17 cellular contexts compared by ENCODE assay signal in genomic region chr13:78299832-78300623, GRCh38.
DNase-seq lines count a peak whose midpoint lies in the region; ATAC-seq, FAIRE-seq and TF ChIP-seq lines count a peak whose summit lies in the region.
"Had no signal": no experiment of that assay in that cellular context is flagged by ENCODE, and none has a peak within 500 bp of the region (broad histone marks: within the 10 kb centered on the region; RNA-seq: fewer than 3 reads in every experiment).

No MANE protein-coding gene starts in this region.

- no peaks in the 10 kb centered on the region for H3K9me3 Mint-ChIP-seq in CD8-positive, alpha-beta T cell
- H3K9me3 Mint-ChIP-seq: activated naive CD4-positive, alpha-beta T cell treated with anti-CD3 and anti-CD28 coated beads, Interleukin-2, amount 50 U/mL, for 24 hours; stimulated activated naive CD8-positive, alpha-beta T cell treated with anti-CD3 and anti-CD28 coated beads, Interleukin-15, Interleukin-2, amounts not matched to agents 100 ng/mL and 50 ng/mL, for 24 hours had no signal

- DNase-seq in GM18507 (ENCODE audit: extremely low spot score, insufficient read length, low read depth) (no peak), GM20000 (ENCODE audit: low spot score) (peak; percentile 3), NCI-H187 (lab: John Stamatoyannopoulos, UW) (no peak), BE2C (no peak), DMS153 treated with DMSO at 0.1 percent for 48 hours (lab: John Stamatoyannopoulos, UW; ENCODE audit: unreplicated experiment) (no peak)
- no peak for DNase-seq in CD8-positive, alpha-beta T cell
- DNase-seq: central memory CD4-positive, alpha-beta T cell; DND-41; glutamatergic neuron; left colon; naive B cell; stimulated activated CD4-positive, alpha-beta T cell treated with anti-CD3 and anti-CD28 coated beads, Interleukin-4, amount 100 ng/mL, for 24 hours had no signal

- no peak overlapping the region for H3K4me3 Mint-ChIP-seq in CD8-positive, alpha-beta T cell
- H3K4me3 Mint-ChIP-seq: activated naive CD4-positive, alpha-beta T cell treated with anti-CD3 and anti-CD28 coated beads, Interleukin-2, amount 50 U/mL, for 24 hours; naive B cell; stimulated activated naive CD8-positive, alpha-beta T cell treated with anti-CD3 and anti-CD28 coated beads, Interleukin-15, Interleukin-2, amounts not matched to agents 100 ng/mL and 50 ng/mL, for 24 hours had no signal

- no peak overlapping the region for H3K27ac ChIP-seq in CD8-positive, alpha-beta T cell (ENCODE audit: low read depth, low read length)

- CTCF ChIA-PET in CD8-positive, alpha-beta T cell (lab: Charles Lee), result no interaction called here

- no peak for TF ChIP-seq CTCF in GM20000 (IDR thresholded peaks at IDR 0.05; ENCODE audit: extremely low read depth, missing control alignments)
- TF ChIP-seq CTCF in BE2C (IDR thresholded peaks at IDR 0.05; ENCODE audit: low read depth, low read length), result no peak
- TF ChIP-seq CTCF in CD8-positive, alpha-beta T cell (IDR thresholded peaks at IDR 0.05), result no peak

- H3K27me3 ChIP-seq in BE2C, result no peaks in the 10 kb centered on the region; the same call in 1 of the 2 replicates
- no peaks in the 10 kb centered on the region for H3K27me3 ChIP-seq in CD8-positive, alpha-beta T cell (ENCODE audit: insufficient read depth, low read length)

- H3K27me3 Mint-ChIP-seq in CD8-positive, alpha-beta T cell (ENCODE audit: low read depth), result no peaks in the 10 kb centered on the region
- H3K27me3 Mint-ChIP-seq: activated naive CD4-positive, alpha-beta T cell treated with anti-CD3 and anti-CD28 coated beads, Interleukin-2, amount 50 U/mL, for 24 hours had no signal

- H3K4me3 ChIP-seq in BE2C (ENCODE audit: low read depth, low read length), result no peak overlapping the region
- no peak overlapping the region for H3K4me3 ChIP-seq in CD8-positive, alpha-beta T cell (ENCODE audit: low read depth, low read length)

- ATAC-seq in HG02870 (IDR thresholded peaks at IDR 0.05; ENCODE audit: unreplicated experiment) (peak; percentile 97), HG03442 (IDR thresholded peaks at IDR 0.05; ENCODE audit: unreplicated experiment) (peak; percentile 86)
- ATAC-seq in CD8-positive, alpha-beta T cell, result no peak
- ATAC-seq: left colon had no signal

- no peaks in the 10 kb centered on the region for H3K9me3 ChIP-seq in BE2C
- H3K9me3 ChIP-seq in CD8-positive, alpha-beta T cell (ENCODE audit: low read length), result no peaks in the 10 kb centered on the region

- H3K36me3 ChIP-seq in BE2C, result no peaks in the 10 kb centered on the region
- H3K36me3 ChIP-seq in CD8-positive, alpha-beta T cell (ENCODE audit: insufficient read depth, low read length), result no peaks in the 10 kb centered on the region

- no peaks in the 10 kb centered on the region for H3K4me1 Mint-ChIP-seq in CD8-positive, alpha-beta T cell (ENCODE audit: low read depth)
- H3K4me1 Mint-ChIP-seq: activated naive CD4-positive, alpha-beta T cell treated with anti-CD3 and anti-CD28 coated beads, Interleukin-2, amount 50 U/mL, for 24 hours; naive B cell had no signal

- no peaks in the 10 kb centered on the region for H3K36me3 Mint-ChIP-seq in CD8-positive, alpha-beta T cell
- H3K36me3 Mint-ChIP-seq: activated naive CD4-positive, alpha-beta T cell treated with anti-CD3 and anti-CD28 coated beads, Interleukin-2, amount 50 U/mL, for 24 hours; naive B cell had no signal

- H3K4me1 ChIP-seq in BE2C, result no peaks in the 10 kb centered on the region
- H3K4me1 ChIP-seq in CD8-positive, alpha-beta T cell (ENCODE audit: insufficient read depth, low read length), result no peaks in the 10 kb centered on the region

- peak; percentile 46 for FAIRE-seq in GM18507 (lab: Jason Lieb, UNC)
- FAIRE-seq: endothelial cell of umbilical vein had no signal

- intact Hi-C loops in CD8-positive, alpha-beta T cell (cut with DNase I, micrococcal nuclease), result loop anchor here in 1 of 2 experiments (1.0 kb wide), 1 partner anchor 14 kb away; no protein-coding TSS in a partner anchor

- POLR2A ChIA-PET in CD8-positive, alpha-beta T cell (lab: Charles Lee), result no interaction called here

- H3K27ac Mint-ChIP-seq in CD8-positive, alpha-beta T cell, result no peak overlapping the region
- H3K27ac Mint-ChIP-seq: activated naive CD4-positive, alpha-beta T cell treated with anti-CD3 and anti-CD28 coated beads, Interleukin-2, amount 50 U/mL, for 24 hours; naive B cell; stimulated activated naive CD8-positive, alpha-beta T cell treated with anti-CD3 and anti-CD28 coated beads, Interleukin-15, Interleukin-2, amounts not matched to agents 100 ng/mL and 50 ng/mL, for 24 hours had no signal
